8 cellular contexts compared by ENCODE assay signal in the genomic region with DNA sequence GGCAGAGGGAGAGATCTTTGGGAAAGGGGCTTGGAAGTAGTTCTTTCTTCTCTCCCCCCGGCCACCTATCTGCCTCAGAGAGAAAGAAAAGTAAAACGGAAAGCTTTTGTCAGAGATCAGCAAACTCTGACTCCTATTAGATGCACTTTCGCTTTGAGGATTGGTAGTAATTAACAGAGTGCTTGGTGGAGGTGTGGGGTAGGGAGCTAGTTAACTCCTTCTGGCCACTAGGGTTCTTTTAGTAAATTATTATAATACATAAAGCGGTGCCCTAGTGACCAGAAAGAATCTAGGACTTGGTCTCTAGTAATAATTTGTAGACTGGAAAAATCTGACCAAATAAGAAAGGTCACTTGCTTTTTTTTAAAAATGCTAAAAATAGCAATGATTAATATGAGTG. TPM values are rescaled to one million over a fixed set of nuclear protein-coding genes. Genes with fewer than 3 reads are reported as not detected.
A peak's percentile ranks its signal among the peaks of the same experiment; 100 is the strongest.
DNase-seq lines count a peak whose midpoint lies in the region; ATAC-seq and TF ChIP-seq lines count a peak whose summit lies in the region.

No MANE protein-coding gene starts in this region.

- H3K4me3 Mint-ChIP-seq in brain: peak overlapping the region in 4 of 5 experiments; percentile 69 to 90 (median 82)
- peak overlapping the region; percentile 86 for H3K4me3 Mint-ChIP-seq in natural killer cell treated with Interleukin-12 subunit alpha and Interleukin-12 subunit beta and Interleukin-15 and Interleukin-18, amount 100 ng/mL, for 72 hours

- H3K9me3 Mint-ChIP-seq in brain: no peaks in the 10 kb centered on the region
- no peaks in the 10 kb centered on the region for H3K9me3 Mint-ChIP-seq in natural killer cell treated with Interleukin-12 subunit alpha and Interleukin-12 subunit beta and Interleukin-15 and Interleukin-18, amount 100 ng/mL, for 72 hours

- peak; percentile 7 for DNase-seq in NK-92 treated with Interleukin-12 subunit alpha and Interleukin-12 subunit beta, amount 100 ng/mL, for 24 hours (lab: John Stamatoyannopoulos, UW)
- DNase-seq in NK-92 (lab: John Stamatoyannopoulos, UW; ENCODE audit: unreplicated experiment) (no peak), NCI-H1930 (lab: John Stamatoyannopoulos, UW) (no peak)
- DNase-seq in natural killer cell treated with Interleukin-12 subunit alpha and Interleukin-12 subunit beta and Interleukin-15 and Interleukin-18, amount 100 ng/mL, for 72 hours (ENCODE audit: low spot score): no peak

- ATAC-seq in HG03097 (IDR thresholded peaks at IDR 0.05; ENCODE audit: low FRiP score, unreplicated experiment): peak; percentile 96
- peak; percentile 79 to 89 for ATAC-seq in natural killer cell treated with Interleukin-12 subunit alpha and Interleukin-12 subunit beta and Interleukin-15 and Interleukin-18, amount 100 ng/mL, for 72 hours
- ATAC-seq in HG03439 (IDR thresholded peaks at IDR 0.05; ENCODE audit: unreplicated experiment): no peak
- ATAC-seq in HG02884 (IDR thresholded peaks at IDR 0.05; ENCODE audit: unreplicated experiment): no peak

- H3K27ac Mint-ChIP-seq in brain: peak overlapping the region; percentile 95 to 99 (median 97)
- H3K27ac Mint-ChIP-seq in natural killer cell treated with Interleukin-12 subunit alpha and Interleukin-12 subunit beta and Interleukin-15 and Interleukin-18, amount 100 ng/mL, for 72 hours: peak overlapping the region; percentile 70 to 85

- H3K36me3 Mint-ChIP-seq in brain: no peaks in the 10 kb centered on the region
- no peaks in the 10 kb centered on the region for H3K36me3 Mint-ChIP-seq in natural killer cell treated with Interleukin-12 subunit alpha and Interleukin-12 subunit beta and Interleukin-15 and Interleukin-18, amount 100 ng/mL, for 72 hours

- peaks cover 46% of the 10 kb centered on the region for H3K4me1 Mint-ChIP-seq in brain
- H3K4me1 Mint-ChIP-seq in natural killer cell treated with Interleukin-12 subunit alpha and Interleukin-12 subunit beta and Interleukin-15 and Interleukin-18, amount 100 ng/mL, for 72 hours (ENCODE audit: low read depth in 2 of 2): peaks cover 7 to 17% of the 10 kb centered on the region in 2 donors

- H3K27me3 Mint-ChIP-seq in brain: peaks cover 3% of the 10 kb centered on the region
- no peaks in the 10 kb centered on the region for H3K27me3 Mint-ChIP-seq in natural killer cell treated with Interleukin-12 subunit alpha and Interleukin-12 subunit beta and Interleukin-15 and Interleukin-18, amount 100 ng/mL, for 72 hours

- no peak for TF ChIP-seq CTCF in brain (conservative IDR thresholded peaks at IDR 0.05)

RNA-seq across cellular contexts. Expression of gene CPVL, which starts 54.6 kb away (rescaled TPM):
- 9.4 TPM for polyA plus RNA-seq in brain (ENCODE audit: insufficient read depth, low read depth, low replicate concordance)
- total RNA-seq in natural killer cell treated with Interleukin-12 subunit alpha and Interleukin-12 subunit beta and Interleukin-15 and Interleukin-18, amount 100 ng/mL, for 72 hours: 1 to 10 TPM in 1 of 2 donors, not detected in 1; 1.4 TPM

Comparison
In these comparisons a context has a peak if more than half of its experiments do, and no peak if none do; other contexts are left out.
1. ATAC-seq: peak in HG03097 (single experiment) and natural killer cell treated with Interleukin-12 subunit alpha and Interleukin-12 subunit beta and Interleukin-15 and Interleukin-18, amount 100 ng/mL, for 72 hours (2 of 2); none in HG03439 (single experiment) and HG02884 (single experiment).